ENCODE assay signal across 8 cellular contexts in the genomic region with DNA sequence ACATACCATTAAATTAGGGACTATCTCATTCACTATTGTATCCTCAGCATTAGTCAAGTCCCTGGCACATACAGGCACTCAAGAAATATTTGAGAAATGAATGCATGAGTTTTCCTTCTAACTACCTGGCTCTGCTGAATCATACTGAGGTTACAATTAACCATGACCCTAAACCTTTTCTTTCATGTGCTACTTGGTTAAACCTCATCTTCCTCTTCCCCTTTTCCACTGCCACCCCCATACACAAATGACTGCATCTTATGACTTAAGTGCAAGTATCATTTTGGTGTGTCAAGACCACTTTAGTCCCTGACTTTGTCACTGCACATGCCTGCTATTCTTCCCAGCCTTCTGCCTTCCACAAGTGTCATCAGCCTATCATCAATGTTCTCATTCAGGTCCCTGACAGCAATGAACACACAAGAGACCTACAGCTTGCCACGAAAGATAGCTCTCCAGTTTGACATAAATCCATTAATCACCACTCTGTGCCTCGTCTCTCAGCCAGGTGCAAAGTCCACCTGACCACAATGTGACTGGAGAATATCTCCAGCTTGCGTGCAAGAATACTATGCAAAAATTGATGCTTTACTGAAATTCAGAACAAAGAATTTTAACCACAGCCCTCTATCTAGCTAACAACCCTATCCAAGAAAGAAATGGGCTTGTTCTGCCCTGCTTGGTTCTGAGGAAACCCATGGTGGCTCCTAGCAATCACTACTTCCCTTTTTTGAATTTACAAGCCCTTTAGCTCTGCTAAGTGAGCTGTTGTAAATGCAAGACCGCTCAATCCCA.
DNase-seq lines count a peak whose midpoint lies in the region; ATAC-seq and TF ChIP-seq lines count a peak whose summit lies in the region.

No MANE protein-coding gene starts in this region.

- H3K9me2 ChIP-seq in PC-3 (replicated peaks; ENCODE audit: low read length) = no peaks in the 10 kb centered on the region

- H3K27me3 ChIP-seq in PC-3 (ENCODE audit: low read length) = no peaks in the 10 kb centered on the region
- no peaks in the 10 kb centered on the region for H3K27me3 ChIP-seq in thymus (ENCODE audit: control insufficient read depth, insufficient read depth)
- no peaks in the 10 kb centered on the region for H3K27me3 ChIP-seq in SJCRH30

- H4K20me1 ChIP-seq in PC-3 (ENCODE audit: low read length) = peaks cover 9% of the 10 kb centered on the region; the same call in 1 of the 2 replicates

- POLR2A ChIA-PET in PC-3 (lab: Charles Lee; ENCODE audit: unreplicated experiment) = interaction anchor here (0.5 to 1.0 kb wide), 3 partner anchors 75 to 325 kb away, joined by 3 read pairs; a partner anchor contains a TSS

- H3K4me3 ChIP-seq in GM12865 (ENCODE audit: low read depth, low read length) (peak overlapping the region; percentile 24), PC-3 (ENCODE audit: low read length) (no peak overlapping the region; the same call in 1 of the 2 replicates), epithelial cell of esophagus (ENCODE audit: low read length) (no peak overlapping the region), thymus (ENCODE audit: low read length) (no peak overlapping the region), SJCRH30 (no peak overlapping the region)

- peaks cover 73% of the 10 kb centered on the region for H3K79me2 ChIP-seq in PC-3 (ENCODE audit: low read length)

- H3K9me3 ChIP-seq in PC-3 (ENCODE audit: low read length) = no peaks in the 10 kb centered on the region
- no peaks in the 10 kb centered on the region for H3K9me3 ChIP-seq in thymus (ENCODE audit: control insufficient read depth)
- H3K9me3 ChIP-seq in SJCRH30 (replicated peaks) = no peaks in the 10 kb centered on the region

- H2AFZ ChIP-seq in PC-3 (ENCODE audit: low read length) = no peak overlapping the region

- BruUV-seq in PC-3 (replicated peaks; lab: Mats Ljungman, UMichigan) = no TSS peak

- peak overlapping the region; percentile 54 for H3K4me2 ChIP-seq in PC-3 (ENCODE audit: low read length)

- H3K4me1 ChIP-seq in PC-3 (ENCODE audit: insufficient read depth, low read length) = peaks cover 35% of the 10 kb centered on the region
- H3K4me1 ChIP-seq in thymus (ENCODE audit: control insufficient read depth, insufficient read depth, low read length) = peaks cover 5% of the 10 kb centered on the region
- H3K4me1 ChIP-seq in SJCRH30 = peaks cover 12% of the 10 kb centered on the region

- DNase-seq in GM12865 (ENCODE audit: low read depth) (peak; percentile 93), PC-3 (peak; percentile 63), epithelial cell of esophagus (ENCODE audit: low read depth) (peak; percentile 83), SJCRH30 (no peak), NCI-H82 treated with DMSO at 0.1 percent for 48 hours (lab: John Stamatoyannopoulos, UW; ENCODE audit: unreplicated experiment) (no peak)

- H3K9ac ChIP-seq in PC-3 (ENCODE audit: low read length) = peak overlapping the region; percentile 16; the same call in 1 of the 2 replicates

- ATAC-seq in GM21367 (IDR thresholded peaks at IDR 0.05; ENCODE audit: unreplicated experiment) (peak; percentile 40), HG03460 (IDR thresholded peaks at IDR 0.05; ENCODE audit: unreplicated experiment) (peak; percentile 58), PC-3 (peak; percentile 57)

- CTCF ChIA-PET in PC-3 (lab: Charles Lee) = no interaction called here

- intact Hi-C loops in PC-3 (cut with micrococcal nuclease) = loop anchor here (5.0 kb wide), 1 partner anchor 75 kb away; no protein-coding TSS in a partner anchor

- peak overlapping the region; percentile 77 for H3K27ac ChIP-seq in PC-3 (ENCODE audit: low read length)
- H3K27ac ChIP-seq in thymus (ENCODE audit: low read depth) = peak overlapping the region; percentile 8
- no peak overlapping the region for H3K27ac ChIP-seq in SJCRH30

- H3F3A ChIP-seq in PC-3 (ENCODE audit: low read length, unreplicated experiment) = no peaks in the 10 kb centered on the region

- WGBS in thymus = 22% methylated on average over 4 of the region's 4 CpGs

- H3K36me3 ChIP-seq in PC-3 (ENCODE audit: low read depth, low read length) (no peaks in the 10 kb centered on the region), thymus (ENCODE audit: control insufficient read depth, insufficient read depth) (no peaks in the 10 kb centered on the region), SJCRH30 (no peaks in the 10 kb centered on the region)

- TF ChIP-seq CTCF in GM12865 (IDR thresholded peaks at IDR 0.05; ENCODE audit: insufficient read depth, low read depth, low read length, missing control alignments) (no peak), PC-3 (conservative IDR thresholded peaks at IDR 0.05; ENCODE audit: low read depth, low read length) (no peak), epithelial cell of esophagus (IDR thresholded peaks at IDR 0.05; ENCODE audit: insufficient read depth, low read depth, low read length, missing control alignments) (no peak)

Comparison
In these comparisons a context has a peak if more than half of its experiments do, and no peak if none do; other contexts are left out.
1. DNase-seq: peak in GM12865 (single experiment), PC-3 (single experiment) and epithelial cell of esophagus (single experiment); none in SJCRH30 (0 of 2) and NCI-H82 treated with DMSO at 0.1 percent for 48 hours (single experiment).
2. Peak in every context shown above with its lines, with median percentiles within 50 percentile points of each other: ATAC-seq.